ENCODE assay signal across 8 cellular contexts in the genomic region with DNA sequence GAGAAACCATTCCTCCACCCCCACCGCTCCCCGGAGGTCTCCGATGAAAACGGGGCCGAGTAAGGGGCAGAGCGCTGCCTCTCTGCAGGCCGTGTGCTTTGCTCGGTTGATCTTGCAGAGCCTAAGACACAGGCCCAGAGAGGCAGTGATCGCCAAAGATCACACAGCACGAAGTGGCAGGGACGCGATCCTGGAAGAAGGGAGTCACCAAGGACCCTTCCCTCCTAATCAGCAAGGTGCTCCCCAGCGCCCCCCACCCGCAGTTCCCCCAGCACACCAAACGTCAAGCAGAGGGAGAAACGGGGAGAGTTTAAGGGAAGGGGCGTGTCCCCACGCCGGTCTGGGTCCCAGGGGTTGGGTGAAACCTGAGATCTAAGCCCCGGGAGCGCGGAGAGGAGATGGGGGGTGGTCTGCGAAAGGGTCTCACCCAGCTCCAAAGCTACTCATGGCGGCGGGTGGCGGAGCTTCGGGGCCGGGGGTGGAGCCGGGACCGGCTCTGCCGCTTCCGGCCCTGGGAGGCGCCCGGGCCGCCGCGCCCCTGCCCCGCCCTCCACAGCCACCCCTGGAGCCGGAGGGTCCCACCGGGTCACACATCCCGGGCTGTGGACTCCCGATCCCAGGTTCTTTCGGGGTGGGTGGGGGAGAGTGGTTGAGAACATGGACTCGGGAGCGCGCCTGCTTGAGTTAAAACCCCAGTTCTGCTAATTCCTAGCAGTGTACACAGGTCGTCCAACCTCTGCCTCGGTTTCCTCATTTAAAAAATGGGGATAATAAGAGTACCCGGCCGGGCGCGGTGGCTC. TPM values are rescaled to one million over a fixed set of nuclear protein-coding genes. Genes with fewer than 3 reads are reported as not detected.
DNase-seq lines count a peak whose midpoint lies in the region; ATAC-seq and TF ChIP-seq lines count a peak whose summit lies in the region.

TSS of gene EML2 (minus strand) at position 468 of the 800 bp plus-strand sequence. CDS start at position 447, 21 bp downstream.

- intact Hi-C loops in Right ventricle myocardium inferior (cut with DNase I) (no loop called here), posterior vena cava (cut with DNase I) (no loop called here)

- in situ Hi-C loops in ACHN (cut with HindIII; ENCODE audit: low pct_ligation_motif_present, low pct_unique_long_range_greater_than_20kb, low sequenced_read_pairs) = no loop called here

- ATAC-seq in GM18505 (IDR thresholded peaks at IDR 0.05; ENCODE audit: unreplicated experiment) = no peak
- peak; percentile 53 for ATAC-seq in Right ventricle myocardium inferior
- ATAC-seq in HG03175 (IDR thresholded peaks at IDR 0.05; ENCODE audit: unreplicated experiment) = no peak
- no peak for ATAC-seq in GM21723 (IDR thresholded peaks at IDR 0.05; ENCODE audit: unreplicated experiment)

- DNase-seq in ACHN = peak; percentile 52
- DNase-seq in RPMI7951 (ENCODE audit: low read depth) = peak; percentile 47
- DNase-seq in activated naive CD4-positive, alpha-beta T cell (lab: John Stamatoyannopoulos, UW) = peak in 3 of 4 experiments; percentile 12 to 63 (median 25)
- DNase-seq in Right ventricle myocardium inferior (ENCODE audit: missing footprints) = peak; percentile 83
- DNase-seq in posterior vena cava (ENCODE audit: low spot score) = no peak

- TF ChIP-seq POLR2A in GM18505 (IDR thresholded peaks at IDR 0.05; ENCODE audit: borderline replicate concordance, extremely low read depth, insufficient read depth, insufficient read length) = peak; percentile 59

RNA-seq across cellular contexts. Expression of gene EML2, which starts in this region (rescaled TPM):
- 14.4 and 20.2 TPM in 2 replicates for total RNA-seq in RPMI7951 (2014; rRNA removed; shearing (Covaris generic))
- 39.1 TPM for total RNA-seq in Right ventricle myocardium inferior
- 10 to 100 TPM; 20.7 to 26.7 TPM for total RNA-seq in posterior vena cava
